ENCODE assay signal across 2 cellular contexts in genomic region chr17:50466371-50467113, GRCh38.
A peak's percentile ranks its signal among the peaks of the same experiment; 100 is the strongest.
TF ChIP-seq lines count a peak whose summit lies in the region.

No MANE protein-coding gene starts in this region.

TF ChIP-seq in HepG2, 621 proteins besides CTCF, POLR2A, EP300 and RAD21:
- TF ChIP-seq STAT6 (CRISPR knock-in tag; IDR thresholded peaks at IDR 0.05; ENCODE audit: borderline replicate concordance) (no peak), AGO2 (optimal IDR thresholded peaks at IDR 0.05; ENCODE audit: low read depth, low read length) (peak; percentile 27), ZSCAN31 (CRISPR knock-in tag; IDR thresholded peaks at IDR 0.05; ENCODE audit: low read depth) (no peak), WIZ (CRISPR knock-in tag; IDR thresholded peaks at IDR 0.05) (no peak)
TF ChIP-seq in HepG2: peak in this region for 1.

TF ChIP-seq in GM12891, 5 proteins besides CTCF, POLR2A, EP300 and RAD21:
- no peak for TF ChIP-seq POLR2AphosphoS5 (IDR thresholded peaks at IDR 0.05; ENCODE audit: low read depth, low read length)
- no peak for TF ChIP-seq SPI1 (IDR thresholded peaks at IDR 0.05; ENCODE audit: low read depth, low read length)
- TF ChIP-seq TAF1 (IDR thresholded peaks at IDR 0.05; ENCODE audit: low read depth, low read length) = no peak
- no peak for TF ChIP-seq PAX5 (IDR thresholded peaks at IDR 0.05; ENCODE audit: insufficient read depth, low read length, severe bottlenecking)
- TF ChIP-seq POU2F2 (IDR thresholded peaks at IDR 0.05; ENCODE audit: low read depth, low read length) = no peak
